11 cellular contexts compared by ENCODE assay signal in genomic region chr22:36325163-36326031, GRCh38.
DNase-seq lines count a peak whose midpoint lies in the region; ATAC-seq, FAIRE-seq and TF ChIP-seq lines count a peak whose summit lies in the region.
"Had no signal": no experiment of that assay in that cellular context is flagged by ENCODE, and none has a peak within 500 bp of the region (broad histone marks: within the 10 kb centered on the region; RNA-seq: fewer than 3 reads in every experiment).

No MANE protein-coding gene starts in this region.

- peaks cover 39% of the 10 kb centered on the region for H3K4me1 Mint-ChIP-seq in activated naive CD8-positive, alpha-beta T cell treated with anti-CD3 and anti-CD28 coated beads, Interleukin-2, amount 50 U/mL, for 24 hours

- H3K4me3 Mint-ChIP-seq in activated naive CD8-positive, alpha-beta T cell treated with anti-CD3 and anti-CD28 coated beads, Interleukin-2, amount 50 U/mL, for 24 hours = no peak overlapping the region

- H3K36me3 Mint-ChIP-seq in activated naive CD8-positive, alpha-beta T cell treated with anti-CD3 and anti-CD28 coated beads, Interleukin-2, amount 50 U/mL, for 24 hours (ENCODE audit: low read depth) = peaks cover 78% of the 10 kb centered on the region

- H3K4me3 ChIP-seq in right cardiac atrium (ENCODE audit: low read length) (no peak overlapping the region), small intestine (ENCODE audit: low read depth in 1 of 2, low read length in 2 of 2) (no peak overlapping the region)

- WGBS in right cardiac atrium = 62% methylated on average over 27 of the region's 27 CpGs
- 54 to 72% (median 62%) methylated on average over 27 of the region's 27 CpGs for whole genome bisulfite sequencing in small intestine, 3 donors

- no peaks in the 10 kb centered on the region for H3K27me3 Mint-ChIP-seq in activated naive CD8-positive, alpha-beta T cell treated with anti-CD3 and anti-CD28 coated beads, Interleukin-2, amount 50 U/mL, for 24 hours

- peak overlapping the region; percentile 72 for H3K27ac Mint-ChIP-seq in activated naive CD8-positive, alpha-beta T cell treated with anti-CD3 and anti-CD28 coated beads, Interleukin-2, amount 50 U/mL, for 24 hours

- H3K9me3 ChIP-seq in right cardiac atrium (ENCODE audit: control insufficient read depth, low read length) (no peaks in the 10 kb centered on the region), small intestine (ENCODE audit: control insufficient read depth, low read depth) (no peaks in the 10 kb centered on the region)

- intact Hi-C loops in right cardiac atrium (cut with DNase I) = loop anchor here in 1 of 4 donors (5.0 kb wide), 1 partner anchor 37 kb away; no protein-coding TSS in a partner anchor

- TF ChIP-seq POLR2A in GM18505 (IDR thresholded peaks at IDR 0.05; ENCODE audit: borderline replicate concordance, extremely low read depth, insufficient read depth, insufficient read length) = no peak

- no peak for ATAC-seq in activated naive CD8-positive, alpha-beta T cell treated with anti-CD3 and anti-CD28 coated beads, Interleukin-2, amount 50 U/mL, for 24 hours
- ATAC-seq in right cardiac atrium (peak; percentile 15 to 50), HG02981 (IDR thresholded peaks at IDR 0.05; ENCODE audit: unreplicated experiment) (no peak), HG02678 (IDR thresholded peaks at IDR 0.05; ENCODE audit: unreplicated experiment) (no peak), GM18505 (IDR thresholded peaks at IDR 0.05; ENCODE audit: unreplicated experiment) (no peak)

- H3K9me3 Mint-ChIP-seq in activated naive CD8-positive, alpha-beta T cell treated with anti-CD3 and anti-CD28 coated beads, Interleukin-2, amount 50 U/mL, for 24 hours = no peaks in the 10 kb centered on the region

- H3K27ac ChIP-seq in right cardiac atrium (ENCODE audit: low read length) = peak overlapping the region; percentile 99
- peak overlapping the region; percentile 45 to 94 for H3K27ac ChIP-seq in small intestine (ENCODE audit: low read depth in 1 of 2, low read length in 1 of 2)

- FAIRE-seq in small intestine (lab: Jason Lieb, UNC) = no peak

- DNase-seq in GM04504 (ENCODE audit: low read depth) (peak; percentile 80), right cardiac atrium (peak; percentile 76 to 89 (median 81)), small intestine (peak; percentile 93)
- DNase-seq in activated naive CD8-positive, alpha-beta T cell treated with anti-CD3 and anti-CD28 coated beads, Interleukin-2, amount 50 U/mL, for 24 hours = no peak
- no peak for DNase-seq in stimulated activated naive CD4-positive, alpha-beta T cell (lab: John Stamatoyannopoulos, UW)
- DNase-seq: activated naive CD4-positive, alpha-beta T cell treated with anti-CD3 and anti-CD28 coated beads, Interleukin-2, amount 50 U/mL, for 16 hours; NCI-H2029 treated with DMSO at 0.1 percent for 48 hours; stimulated activated CD4-positive, alpha-beta T cell treated with anti-CD3 and anti-CD28 coated beads, Interleukin-1b, Interleukin-23, amount 100 ng/mL, for 48 hours had no signal

- H3K36me3 ChIP-seq in small intestine (ENCODE audit: control insufficient read depth in 2 of 2, insufficient read depth in 2 of 2, low read length in 2 of 2) = peaks cover 12 to 30% of the 10 kb centered on the region in 2 donors

- H3K27me3 ChIP-seq in right cardiac atrium (ENCODE audit: control insufficient read depth, insufficient read depth) = no peaks in the 10 kb centered on the region
- no peaks in the 10 kb centered on the region for H3K27me3 ChIP-seq in small intestine (ENCODE audit: control insufficient read depth in 2 of 2, insufficient read depth in 2 of 2, low read length in 2 of 2)

- H3K4me1 ChIP-seq in right cardiac atrium (ENCODE audit: control insufficient read depth, insufficient read depth, low read length) (peaks cover 57% of the 10 kb centered on the region), small intestine (ENCODE audit: control insufficient read depth in 2 of 2, insufficient read depth in 1 of 2, low read depth in 1 of 2, low read length in 1 of 2) (peaks cover 0 to 2% of the 10 kb centered on the region in 2 donors)

Comparison
In these comparisons a context has a peak if more than half of its experiments do, and no peak if none do; other contexts are left out.
1. DNase-seq: peak in GM04504 (single experiment), right cardiac atrium (3 of 3) and small intestine (single experiment); none in activated naive CD8-positive, alpha-beta T cell treated with anti-CD3 and anti-CD28 coated beads, Interleukin-2, amount 50 U/mL, for 24 hours (single experiment) and stimulated activated naive CD4-positive, alpha-beta T cell (0 of 6).
2. ATAC-seq: peak in right cardiac atrium (2 of 2); none in activated naive CD8-positive, alpha-beta T cell treated with anti-CD3 and anti-CD28 coated beads, Interleukin-2, amount 50 U/mL, for 24 hours (single experiment), HG02981 (single experiment), HG02678 (single experiment) and GM18505 (single experiment).